ENCODE assay signal across 8 cellular contexts in genomic region chr12:53102883-53103807, GRCh38. TPM values are rescaled to one million over a fixed set of nuclear protein-coding genes. Genes with fewer than 3 reads are reported as not detected.
DNase-seq lines count a peak whose midpoint lies in the region; ATAC-seq, FAIRE-seq and TF ChIP-seq lines count a peak whose summit lies in the region.

SOAT2 (plus strand) TSS chr12:53103486; CDS start chr12:53103578, 92 bp downstream.

- H3K27me3 Mint-ChIP-seq in CD4-positive, alpha-beta memory T cell = no peaks in the 10 kb centered on the region

- peaks cover 32 to 63% (median 44%) of the 10 kb centered on the region in 4 donors for H3K4me1 Mint-ChIP-seq in CD4-positive, alpha-beta memory T cell

- intact Hi-C loops in CD4-positive, alpha-beta memory T cell (cut with micrococcal nuclease) = loop anchor here (1.0 kb wide), 1 partner anchor 37 kb away; no protein-coding TSS in a partner anchor
- intact Hi-C loops in uterus (cut with DNase I; ENCODE audit: low total_unique reads) = no loop called here

- no peak for FAIRE-seq in HTR-8/SVneo (lab: Jason Lieb, UNC)

- H3K4me3 Mint-ChIP-seq in CD4-positive, alpha-beta memory T cell = peak within 1 kb of the TSS; percentile 51 to 82 (median 72)

- POLR2A ChIA-PET in CD4-positive, alpha-beta memory T cell (lab: Charles Lee; ENCODE audit: partially characterized antibody) = interaction anchor here (0.8 to 3.1 kb wide), 11 partner anchors 9 to 398 kb away, joined by 3 to 40 read pairs (median 4); partner anchors contain the start of genes CSAD, EIF4B, SPRYD3 and TARBP2

- no peaks in the 10 kb centered on the region for H3K9me3 Mint-ChIP-seq in CD4-positive, alpha-beta memory T cell

- CTCF ChIA-PET in CD4-positive, alpha-beta memory T cell (lab: Charles Lee; ENCODE audit: partially characterized antibody) = interaction anchor here (0.5 to 14.7 kb wide), 15 partner anchors 11 to 218 kb away, joined by 3 to 511 read pairs (median 3); partner anchors contain the start of genes AAAS, EIF4B and SPRYD3

- peak; percentile 48 to 77 (median 58) for DNase-seq in CD4-positive, alpha-beta memory T cell
- peak; percentile 24 to 37 for DNase-seq in activated CD4-positive, alpha-beta T cell treated with anti-CD3 and anti-CD28 coated beads for 4 hours
- peak; percentile 54 for DNase-seq in islet precursor cell
- no peak for DNase-seq in uterus
- no peak for DNase-seq in NCI-H1417 treated with DMSO at 0.1 percent for 48 hours (lab: John Stamatoyannopoulos, UW)
- DNase-seq in OCI-M2 (lab: John Stamatoyannopoulos, UW; ENCODE audit: unreplicated experiment) = no peak
- no peak for DNase-seq in HTR-8/SVneo (ENCODE audit: insufficient read length, low spot score)

- peak; percentile 56 for ATAC-seq in HG02623 (IDR thresholded peaks at IDR 0.05; ENCODE audit: unreplicated experiment)

- peak within 1 kb of the TSS; percentile 24 for H3K27ac ChIP-seq in CD4-positive, alpha-beta memory T cell (ENCODE audit: low read depth, low read length)
- H3K27ac ChIP-seq in uterus = no peak within 1 kb of the TSS

- no peaks in the 10 kb centered on the region for H3K27me3 ChIP-seq in CD4-positive, alpha-beta memory T cell (ENCODE audit: insufficient read depth, low read length)
- H3K27me3 ChIP-seq in uterus = no peaks in the 10 kb centered on the region

- H3K4me3 ChIP-seq in CD4-positive, alpha-beta memory T cell (ENCODE audit: low read length in 2 of 2) = no peak within 1 kb of the TSS
- no peak within 1 kb of the TSS for H3K4me3 ChIP-seq in uterus

- H3K9me3 ChIP-seq in CD4-positive, alpha-beta memory T cell (ENCODE audit: control insufficient read depth in 1 of 2, low read length in 2 of 2) = no peaks in the 10 kb centered on the region
- no peaks in the 10 kb centered on the region for H3K9me3 ChIP-seq in uterus

- H3K4me1 ChIP-seq in CD4-positive, alpha-beta memory T cell (ENCODE audit: insufficient read depth, low read length) = peaks cover 45% of the 10 kb centered on the region
- H3K4me1 ChIP-seq in uterus = peaks cover 0 to 8% of the 10 kb centered on the region in 2 donors

- peak within 1 kb of the TSS; percentile 76 to 95 (median 86) for H3K27ac Mint-ChIP-seq in CD4-positive, alpha-beta memory T cell

- no peak for TF ChIP-seq POLR2A in uterus (IDR thresholded peaks at IDR 0.05)

- H3K36me3 ChIP-seq in CD4-positive, alpha-beta memory T cell (ENCODE audit: insufficient read depth, low read length) = no peaks in the 10 kb centered on the region
- H3K36me3 ChIP-seq in uterus = no peaks in the 10 kb centered on the region

- no peak for TF ChIP-seq CTCF in uterus (IDR thresholded peaks at IDR 0.05)

- H3K36me3 Mint-ChIP-seq in CD4-positive, alpha-beta memory T cell = peaks cover 0 to 2% of the 10 kb centered on the region in 2 donors

RNA-seq across cellular contexts. Expression of gene SOAT2, which starts in this region (rescaled TPM):
- total RNA-seq in CD4-positive, alpha-beta memory T cell = under 1 TPM; 0.26 to 0.42 TPM
- under 1 TPM; 0.20 to 0.85 TPM for polyA plus RNA-seq in CD4-positive, alpha-beta memory T cell
- total RNA-seq in uterus = under 1 TPM in 1 of 4 donors, not detected in 3; 0.82 TPM

Comparison
In these comparisons a context has a peak if more than half of its experiments do, and no peak if none do; other contexts are left out.
1. Peak in DNase-seq and H3K27ac ChIP-seq in CD4-positive, alpha-beta memory T cell; RNA of the gene not detected or under 1 TPM.
2. DNase-seq: peak in activated CD4-positive, alpha-beta T cell treated with anti-CD3 and anti-CD28 coated beads for 4 hours (2 of 2) and islet precursor cell (single experiment); none in uterus (0 of 2), NCI-H1417 treated with DMSO at 0.1 percent for 48 hours (single experiment), OCI-M2 (single experiment) and HTR-8/SVneo (single experiment).